Comparison of ENCODE assay signal across 38 cellular contexts in genomic region chr3:28922376-28922775, GRCh38.
"Had no signal": no experiment of that assay in that cellular context is flagged by ENCODE, and none has a peak within 500 bp of the region (broad histone marks: within the 10 kb centered on the region; RNA-seq: fewer than 3 reads in every experiment).

No MANE protein-coding gene starts in this region.

- H3K36me3 Mint-ChIP-seq: activated CD4-positive, alpha-beta memory T cell treated with anti-CD3 and anti-CD28 coated beads for 36 hours; activated naive CD4-positive, alpha-beta T cell treated with anti-CD3 and anti-CD28 coated beads, Interleukin-2, amount 50 U/mL, for 24 hours; activated naive CD8-positive, alpha-beta T cell; activated naive CD8-positive, alpha-beta T cell treated with anti-CD3 and anti-CD28 coated beads, Interleukin-2, amount 10 ng/mL, durations not matched to agents 7 days and 5 days; brain had no signal

- H3K27me3 ChIP-seq: ascending aorta, cardiac muscle cell had no signal

- H3K36me3 ChIP-seq: ascending aorta, cardiac muscle cell had no signal

- H3K4me1 Mint-ChIP-seq: activated CD4-positive, alpha-beta T cell treated with anti-CD3 and anti-CD28 coated beads, Interleukin-2, amount 10 ng/mL, durations not matched to agents 24 days and 14 days; activated naive CD4-positive, alpha-beta T cell treated with anti-CD3 and anti-CD28 coated beads, Interleukin-2, amount 50 U/mL, for 24 hours; activated naive CD8-positive, alpha-beta T cell treated with anti-CD3 and anti-CD28 coated beads, Interleukin-2, amount 10 ng/mL, durations not matched to agents 7 days and 5 days; activated T-helper 17 cell treated with anti-CD3 and anti-CD28 coated beads, Interleukin-2, amount 50 U/mL, for 72 hours; brain; central memory CD8-positive, alpha-beta T cell had no signal

- ATAC-seq: activated CD8-positive, alpha-beta T cell treated with anti-CD3 and anti-CD28 coated beads for 36 hours; activated naive CD8-positive, alpha-beta T cell treated with anti-CD3 and anti-CD28 coated beads, Interleukin-2, amount 50 U/mL, for 24 hours; activated T-cell treated with anti-CD3 and anti-CD28 coated beads, Interleukin-2, amount 50 U/mL, for 4 hours; activated T-cell treated with anti-CD3 and anti-CD28 coated beads, Interleukin-2, amount 50 U/mL, for 72 hours; activated T-helper 17 cell treated with anti-CD3 and anti-CD28 coated beads, Interleukin-2, amount 50 U/mL, for 72 hours had no signal

- H3K4me3 ChIP-seq: ascending aorta, cardiac muscle cell had no signal

- H3K27ac ChIP-seq: ascending aorta, cardiac muscle cell, VCaP had no signal

- DNase-seq: activated B cell treated with CpG ODN at 0.5 μM for 24 hours; activated CD4-positive, alpha-beta memory T cell treated with anti-CD3 and anti-CD28 coated beads for 36 hours; activated CD4-positive, alpha-beta T cell treated with anti-CD3 and anti-CD28 coated beads for 4 hours; activated CD4-positive, alpha-beta T cell treated with anti-CD3 and anti-CD28 coated beads, Interleukin-2, amount 10 ng/mL, durations not matched to agents 24 days and 14 days; activated CD4-positive, alpha-beta T cell treated with anti-CD3 and anti-CD28 coated beads, Interleukin-2, amount 50 U/mL, for 1 hour; activated CD4-positive, alpha-beta T cell treated with anti-CD3 and anti-CD28 coated beads, Interleukin-2, amount 50 U/mL, for 4 hours; activated CD4-positive, CD25-positive, alpha-beta regulatory T cell treated with anti-CD3 and anti-CD28 coated beads, Interleukin-2, amount 50 U/mL, for 72 hours; activated CD8-positive, alpha-beta memory T cell treated with anti-CD3 and anti-CD28 coated beads, Interleukin-2, amount 50 U/mL, for 4 hours; activated CD8-positive, alpha-beta T cell treated with anti-CD3 and anti-CD28 coated beads for 36 hours; activated effector memory CD4-positive, alpha-beta T cell treated with anti-CD3 and anti-CD28 coated beads, Interleukin-2, amount 50 U/mL, for 16 hours; activated gamma-delta T cell treated with Interleukin-2 at 50 U/mL for 16 hours; activated naive CD4-positive, alpha-beta T cell; activated naive CD4-positive, alpha-beta T cell treated with anti-CD3 and anti-CD28 coated beads for 36 hours; activated naive CD8-positive, alpha-beta T cell treated with anti-CD3 and anti-CD28 coated beads, Interleukin-2, amount 10 ng/mL, durations not matched to agents 7 days and 5 days; activated naive CD8-positive, alpha-beta T cell treated with anti-CD3 and anti-CD28 coated beads, Interleukin-2, amount 50 U/mL, for 24 hours; activated T-cell treated with anti-CD3 and anti-CD28 coated beads for 4 hours; activated T-cell treated with anti-CD3 and anti-CD28 coated beads, Interleukin-2, amount 50 U/mL, for 1 hour; activated T-cell treated with anti-CD3 and anti-CD28 coated beads, Interleukin-2, amount 50 U/mL, for 4 hours; activated T-cell treated with anti-CD3 and anti-CD28 coated beads, Interleukin-2, amount 50 U/mL, for 72 hours; amygdala; anterior cingulate cortex; caudate nucleus; T-helper 1 cell; T-helper 2 cell; T-helper 9 cell had no signal

- H3K4me3 Mint-ChIP-seq: activated B cell treated with CpG ODN at 0.5 μM for 24 hours; activated CD4-positive, alpha-beta memory T cell treated with anti-CD3 and anti-CD28 coated beads for 36 hours; activated CD4-positive, alpha-beta T cell treated with anti-CD3 and anti-CD28 coated beads, Interleukin-2, amount 10 ng/mL, durations not matched to agents 24 days and 14 days; activated CD8-positive, alpha-beta T cell treated with anti-CD3 and anti-CD28 coated beads for 36 hours; activated naive CD4-positive, alpha-beta T cell treated with anti-CD3 and anti-CD28 coated beads for 36 hours; activated naive CD4-positive, alpha-beta T cell treated with anti-CD3 and anti-CD28 coated beads, Interleukin-2, amount 50 U/mL, for 24 hours; activated naive CD8-positive, alpha-beta T cell; activated naive CD8-positive, alpha-beta T cell treated with anti-CD3 and anti-CD28 coated beads, Interleukin-2, amount 10 ng/mL, durations not matched to agents 7 days and 5 days; activated naive CD8-positive, alpha-beta T cell treated with anti-CD3 and anti-CD28 coated beads, Interleukin-2, amount 50 U/mL, for 24 hours; activated T-cell treated with anti-CD3 and anti-CD28 coated beads, Interleukin-2, amount 50 U/mL, for 4 hours; activated T-cell treated with anti-CD3 and anti-CD28 coated beads, Interleukin-2, amount 50 U/mL, for 72 hours; activated T-helper 1 cell treated with anti-CD3 and anti-CD28 coated beads, Interleukin-12 subunit alpha, Interleukin-12 subunit beta, Interleukin-2, Interleukin-4 antibody, amounts not matched to agents 30 ng/mL and 10 ng/mL and 1 ng/mL, durations not matched to agents 14 hours and 24 hours and 36 hours; activated T-helper 17 cell treated with anti-CD3 and anti-CD28 coated beads, Interleukin-2, amount 50 U/mL, for 72 hours; brain; central memory CD8-positive, alpha-beta T cell; T-helper 1 cell treated with Interleukin-12 subunit alpha and Interleukin-12 subunit beta and Interleukin-4 antibody, amounts not matched to agents 30 μg/mL and 1 μg/mL, for 36 hours; T-helper 2 cell treated with Interferon-gamma antibody and Interleukin-4, amounts not matched to agents 5 μg/mL and 100 μg/mL, for 36 hours had no signal

- H3K27ac Mint-ChIP-seq: activated B cell treated with CpG ODN at 0.5 μM for 24 hours; activated CD4-positive, alpha-beta memory T cell treated with anti-CD3 and anti-CD28 coated beads for 36 hours; activated CD4-positive, alpha-beta T cell treated with anti-CD3 and anti-CD28 coated beads, Interleukin-2, amount 10 ng/mL, durations not matched to agents 24 days and 14 days; activated CD8-positive, alpha-beta T cell treated with anti-CD3 and anti-CD28 coated beads for 36 hours; activated naive CD4-positive, alpha-beta T cell treated with anti-CD3 and anti-CD28 coated beads for 36 hours; activated naive CD4-positive, alpha-beta T cell treated with anti-CD3 and anti-CD28 coated beads, Interleukin-2, amount 50 U/mL, for 24 hours; activated naive CD8-positive, alpha-beta T cell; activated naive CD8-positive, alpha-beta T cell treated with anti-CD3 and anti-CD28 coated beads, Interleukin-2, amount 10 ng/mL, durations not matched to agents 7 days and 5 days; activated naive CD8-positive, alpha-beta T cell treated with anti-CD3 and anti-CD28 coated beads, Interleukin-2, amount 50 U/mL, for 24 hours; activated T-cell treated with anti-CD3 and anti-CD28 coated beads, Interleukin-2, amount 50 U/mL, for 72 hours; activated T-helper 1 cell treated with anti-CD3 and anti-CD28 coated beads, Interleukin-12 subunit alpha, Interleukin-12 subunit beta, Interleukin-2, Interleukin-4 antibody, amounts not matched to agents 30 ng/mL and 10 ng/mL and 1 ng/mL, durations not matched to agents 14 hours and 24 hours and 36 hours; activated T-helper 17 cell treated with anti-CD3 and anti-CD28 coated beads, Interleukin-2, amount 50 U/mL, for 72 hours; brain; T-helper 1 cell treated with Interleukin-12 subunit alpha and Interleukin-12 subunit beta and Interleukin-4 antibody, amounts not matched to agents 30 μg/mL and 1 μg/mL, for 36 hours; T-helper 2 cell treated with Interferon-gamma antibody and Interleukin-4, amounts not matched to agents 5 μg/mL and 100 μg/mL, for 36 hours had no signal

- FAIRE-seq: bronchial epithelial cell, TTC549 had no signal

- H3K9me3 Mint-ChIP-seq: activated B cell treated with CpG ODN at 0.5 μM for 24 hours; activated CD4-positive, alpha-beta memory T cell treated with anti-CD3 and anti-CD28 coated beads for 36 hours; activated CD4-positive, alpha-beta T cell treated with anti-CD3 and anti-CD28 coated beads, Interleukin-2, amount 10 ng/mL, durations not matched to agents 24 days and 14 days; activated CD8-positive, alpha-beta T cell treated with anti-CD3 and anti-CD28 coated beads for 36 hours; activated naive CD4-positive, alpha-beta T cell treated with anti-CD3 and anti-CD28 coated beads for 36 hours; activated naive CD4-positive, alpha-beta T cell treated with anti-CD3 and anti-CD28 coated beads, Interleukin-2, amount 50 U/mL, for 24 hours; activated naive CD8-positive, alpha-beta T cell treated with anti-CD3 and anti-CD28 coated beads, Interleukin-2, amount 10 ng/mL, durations not matched to agents 7 days and 5 days; activated naive CD8-positive, alpha-beta T cell treated with anti-CD3 and anti-CD28 coated beads, Interleukin-2, amount 50 U/mL, for 24 hours; activated T-cell treated with anti-CD3 and anti-CD28 coated beads, Interleukin-2, amount 50 U/mL, for 4 hours; activated T-cell treated with anti-CD3 and anti-CD28 coated beads, Interleukin-2, amount 50 U/mL, for 72 hours; activated T-helper 1 cell treated with anti-CD3 and anti-CD28 coated beads, Interleukin-12 subunit alpha, Interleukin-12 subunit beta, Interleukin-2, Interleukin-4 antibody, amounts not matched to agents 30 ng/mL and 10 ng/mL and 1 ng/mL, durations not matched to agents 14 hours and 24 hours and 36 hours; central memory CD8-positive, alpha-beta T cell; T-helper 2 cell treated with Interferon-gamma antibody and Interleukin-4, amounts not matched to agents 5 μg/mL and 100 μg/mL, for 36 hours had no signal

- H3K4me1 ChIP-seq: ascending aorta had no signal

- H3K9me3 ChIP-seq: ascending aorta had no signal

- H3K27me3 Mint-ChIP-seq: activated B cell treated with CpG ODN at 0.5 μM for 24 hours; activated CD4-positive, alpha-beta memory T cell treated with anti-CD3 and anti-CD28 coated beads for 36 hours; activated CD4-positive, alpha-beta T cell treated with anti-CD3 and anti-CD28 coated beads, Interleukin-2, amount 10 ng/mL, durations not matched to agents 24 days and 14 days; activated CD8-positive, alpha-beta T cell treated with anti-CD3 and anti-CD28 coated beads for 36 hours; activated naive CD4-positive, alpha-beta T cell treated with anti-CD3 and anti-CD28 coated beads, Interleukin-2, amount 50 U/mL, for 24 hours; activated naive CD8-positive, alpha-beta T cell; activated T-helper 17 cell treated with anti-CD3 and anti-CD28 coated beads, Interleukin-2, amount 50 U/mL, for 72 hours; central memory CD8-positive, alpha-beta T cell had no signal
